In the genomic region with DNA sequence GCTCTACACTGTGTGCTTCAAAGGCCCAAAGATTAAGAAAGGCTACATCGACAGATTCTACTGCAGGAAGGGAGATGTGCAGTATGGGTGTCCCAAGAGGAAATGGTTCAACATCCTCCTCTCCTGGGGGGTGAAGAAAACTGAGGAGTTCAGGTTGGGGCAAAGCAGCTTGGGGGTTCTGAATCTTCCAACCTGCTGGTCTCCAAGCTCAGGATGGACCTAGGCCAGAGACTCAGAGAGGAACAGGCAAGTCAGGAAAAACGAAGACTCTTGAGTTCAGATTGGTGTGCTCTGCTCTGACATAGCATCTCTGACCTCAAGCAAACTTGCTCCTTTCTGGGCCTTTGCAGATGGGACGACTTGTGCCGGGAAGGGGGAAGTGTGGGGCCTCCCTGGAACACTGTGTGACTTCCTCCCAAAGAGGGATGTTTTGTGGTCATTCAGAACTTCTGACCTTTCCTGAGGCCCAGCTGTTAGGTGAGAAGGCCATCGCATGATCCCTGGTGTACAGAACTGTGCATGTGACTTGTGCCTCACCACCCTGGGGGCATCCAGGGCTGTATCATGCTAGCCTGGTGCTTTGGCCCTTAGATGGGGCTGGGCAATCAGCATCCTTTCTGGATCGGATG, we compare ENCODE assay signal across 15 cellular contexts. TPM values are rescaled to one million over a fixed set of nuclear protein-coding genes. Genes with fewer than 3 reads are reported as not detected.
DNase-seq lines count a peak whose midpoint lies in the region; ATAC-seq and TF ChIP-seq lines count a peak whose summit lies in the region.
"Had no signal": no experiment of that assay in that cellular context is flagged by ENCODE, and none has a peak within 500 bp of the region (broad histone marks: within the 10 kb centered on the region; RNA-seq: fewer than 3 reads in every experiment).

No MANE protein-coding gene starts in this region.

- H3K4me1 ChIP-seq in adrenal gland (replicated peaks in 1 of 2) (peaks cover 0 to 49% of the 10 kb centered on the region in 2 donors), heart left ventricle (peaks cover 0 to 67% (median 30%) of the 10 kb centered on the region in 12 donors), osteoblast (ENCODE audit: insufficient read depth, low read length) (peaks cover 56% of the 10 kb centered on the region), transverse colon (peaks cover 0 to 44% (median 13%) of the 10 kb centered on the region in 4 donors)

- TF ChIP-seq POLR2A in adrenal gland (IDR thresholded peaks at IDR 0.05): peak in 1 of 2 donors; percentile 13
- no peak for TF ChIP-seq POLR2A in heart left ventricle (IDR thresholded peaks at IDR 0.05)
- TF ChIP-seq POLR2A in transverse colon (IDR thresholded peaks at IDR 0.05): peak; percentile 40

- H4K20me1 ChIP-seq in osteoblast (ENCODE audit: insufficient read depth, low read length): peaks cover 4% of the 10 kb centered on the region

- H3K27ac ChIP-seq in adrenal gland: peak overlapping the region; percentile 55 to 91 (median 76)
- H3K27ac ChIP-seq in heart left ventricle: peak overlapping the region; percentile 56 to 83 (median 76)
- H3K27ac ChIP-seq in osteoblast (ENCODE audit: low read depth, low read length): peak overlapping the region; percentile 91
- H3K27ac ChIP-seq in transverse colon: peak overlapping the region; percentile 77 to 83 (median 80)
- H3K27ac ChIP-seq in brain microvascular endothelial cell: no peak overlapping the region
- H3K27ac ChIP-seq: hepatocyte had no signal

- H3K36me3 ChIP-seq in adrenal gland (replicated peaks in 1 of 2) (no peaks in the 10 kb centered on the region), heart left ventricle (no peaks in the 10 kb centered on the region), osteoblast (ENCODE audit: insufficient read depth, low read length) (no peaks in the 10 kb centered on the region), transverse colon (no peaks in the 10 kb centered on the region), brain microvascular endothelial cell (replicated peaks) (no peaks in the 10 kb centered on the region)
- H3K36me3 ChIP-seq: MG63 had no signal

- no peak overlapping the region for H2AFZ ChIP-seq in osteoblast (ENCODE audit: low read length)
- H2AFZ ChIP-seq: hepatocyte had no signal

- WGBS in adrenal gland, 4 donors: 44 to 57% (median 48%) methylated on average over 5 to 6 of the region's 6 CpGs
- 37 to 62% (median 54%) methylated on average over 4 to 6 of the region's 6 CpGs for WGBS in heart left ventricle, 4 donors
- WGBS in transverse colon (ENCODE audit: low coverage in 1 of 2), 2 donors: 50 to 73% methylated on average over 1 to 6 of the region's 6 CpGs

- H3K79me2 ChIP-seq in osteoblast (ENCODE audit: insufficient read depth, low read length): peaks cover 32% of the 10 kb centered on the region
- H3K79me2 ChIP-seq: hepatocyte had no signal

- H3K9me3 ChIP-seq in adrenal gland (replicated peaks in 1 of 3): no peaks in the 10 kb centered on the region
- H3K9me3 ChIP-seq in heart left ventricle: no peaks in the 10 kb centered on the region
- no peaks in the 10 kb centered on the region for H3K9me3 ChIP-seq in osteoblast (ENCODE audit: low read depth, low read length)
- no peaks in the 10 kb centered on the region for H3K9me3 ChIP-seq in transverse colon
- H3K9me3 ChIP-seq: MG63 had no signal

- in situ Hi-C loops in transverse colon (cut with MboI; ENCODE audit: low pct_ligation_motif_present in 1 of 4, low pct_unique_long_range_greater_than_20kb in 1 of 4, low sequenced_read_pairs in 3 of 4): no loop called here
- in situ Hi-C loops in brain microvascular endothelial cell (cut with HindIII; ENCODE audit: low pct_ligation_motif_present, low sequenced_read_pairs): no loop called here

- intact Hi-C loops in adrenal gland (cut with DNase I) (no loop called here), heart left ventricle (cut with DNase I) (loop anchor here in 1 of 10 donors (5.0 kb wide), 1 partner anchor 39 kb away; no protein-coding TSS in a partner anchor), transverse colon (cut with DNase I; ENCODE audit: low total_unique reads) (no loop called here)

- H3K4me3 ChIP-seq in adrenal gland (no peak overlapping the region), heart left ventricle (peak overlapping the region in 4 of 12 donors; percentile 5 to 44 (median 38)), osteoblast (ENCODE audit: insufficient read depth, low read length) (no peak overlapping the region), transverse colon (no peak overlapping the region), brain microvascular endothelial cell (ENCODE audit: low read depth, low read length) (no peak overlapping the region)
- H3K4me3 ChIP-seq: hepatocyte, MG63 had no signal

- H3K27me3 ChIP-seq in adrenal gland (no peaks in the 10 kb centered on the region), heart left ventricle (no peaks in the 10 kb centered on the region), osteoblast (ENCODE audit: insufficient read depth, low read length) (no peaks in the 10 kb centered on the region), transverse colon (no peaks in the 10 kb centered on the region), brain microvascular endothelial cell (replicated peaks) (no peaks in the 10 kb centered on the region)
- H3K27me3 ChIP-seq: hepatocyte, MG63 had no signal

- TF ChIP-seq CTCF in adrenal gland (IDR thresholded peaks at IDR 0.05): no peak
- TF ChIP-seq CTCF in heart left ventricle (IDR thresholded peaks at IDR 0.05): no peak
- TF ChIP-seq CTCF in osteoblast (IDR thresholded peaks at IDR 0.05; ENCODE audit: extremely low read depth, low read depth, low read length): no peak
- TF ChIP-seq CTCF in transverse colon (IDR thresholded peaks at IDR 0.05): no peak
- no peak for TF ChIP-seq CTCF in brain microvascular endothelial cell (IDR thresholded peaks at IDR 0.05; ENCODE audit: low read depth, low read length, missing control alignments)

- peak; percentile 98 for TF ChIP-seq EP300 in transverse colon (IDR thresholded peaks at IDR 0.05; ENCODE audit: low read depth)

- ATAC-seq in heart left ventricle: peak; percentile 79 to 86 (median 82)

- H3K4me2 ChIP-seq in osteoblast (ENCODE audit: insufficient read depth, low read length): peak overlapping the region; percentile 72
- H3K4me2 ChIP-seq: hepatocyte had no signal

- peak; percentile 33 to 83 (median 62) for DNase-seq in adrenal gland
- peak in 4 of 5 donors; percentile 46 to 83 (median 61) for DNase-seq in heart left ventricle
- peak; percentile 73 for DNase-seq in osteoblast (ENCODE audit: insufficient read length, low spot score, missing footprints)
- peak; percentile 43 for DNase-seq in transverse colon
- no peak for DNase-seq in brain microvascular endothelial cell
- DNase-seq in activated CD8-positive, alpha-beta memory T cell treated with anti-CD3 and anti-CD28 coated beads, Interleukin-2, amount 50 U/mL, for 4 hours: no peak
- no peak for DNase-seq in NCI-H82 treated with DMSO at 0.1 percent for 48 hours (lab: John Stamatoyannopoulos, UW; ENCODE audit: unreplicated experiment)
- no peak for DNase-seq in activated gamma-delta T cell treated with Interleukin-2 at 50 U/mL for 16 hours
- DNase-seq: activated CD8-positive, alpha-beta memory T cell treated with anti-CD3 and anti-CD28 coated beads for 24 hours; activated naive CD8-positive, alpha-beta T cell treated with anti-CD3 and anti-CD28 coated beads, Interleukin-2, amount 10 ng/mL, durations not matched to agents 7 days and 5 days; CD4-positive, alpha-beta T cell; GF-D8; MG63; stimulated activated CD4-positive, alpha-beta T cell treated with anti-CD3 and anti-CD28 coated beads, Interleukin-12 subunit alpha, Interleukin-12 subunit beta, amount 100 ng/mL, for 4 hours had no signal

RNA-seq across cellular contexts. Expression of a gene that starts 31.1 kb away (rescaled TPM):
- total RNA-seq in adrenal gland: 10 to 100 TPM; 39.0 to 72.1 (median 56.5) TPM
- 10 to 100 TPM; 28.1 to 50.6 (median 31.6) TPM for polyA plus RNA-seq in adrenal gland
- 10 to 100 TPM; 11.5 to 20.9 (median 13.6) TPM for total RNA-seq in heart left ventricle
- polyA plus RNA-seq in heart left ventricle: 10 to 100 TPM in 1 of 2 donors, 1 to 10 TPM in 1; 6.4 to 13.5 TPM
- 29.0 and 46.9 TPM in 2 replicates for total RNA-seq in osteoblast
- 10 to 100 TPM; 15.7 to 31.6 (median 20.7) TPM for total RNA-seq in transverse colon
- total RNA-seq: activated naive CD8-positive, alpha-beta T cell treated with anti-CD3 and anti-CD28 coated beads, Interleukin-2, amount 10 ng/mL, durations not matched to agents 7 days and 5 days; CD4-positive, alpha-beta T cell had no signal

Comparison
In these comparisons a context has a peak if more than half of its experiments do, and no peak if none do; other contexts are left out.
1. DNase-seq: peak in adrenal gland (7 of 7), heart left ventricle (4 of 5), osteoblast (single experiment) and transverse colon (single experiment); none in brain microvascular endothelial cell (single experiment), activated CD8-positive, alpha-beta memory T cell treated with anti-CD3 and anti-CD28 coated beads, Interleukin-2, amount 50 U/mL, for 4 hours (single experiment), NCI-H82 treated with DMSO at 0.1 percent for 48 hours (single experiment) and activated gamma-delta T cell treated with Interleukin-2 at 50 U/mL for 16 hours (single experiment).